Comparison of ENCODE assay signal across 16 cellular contexts in the genomic region with DNA sequence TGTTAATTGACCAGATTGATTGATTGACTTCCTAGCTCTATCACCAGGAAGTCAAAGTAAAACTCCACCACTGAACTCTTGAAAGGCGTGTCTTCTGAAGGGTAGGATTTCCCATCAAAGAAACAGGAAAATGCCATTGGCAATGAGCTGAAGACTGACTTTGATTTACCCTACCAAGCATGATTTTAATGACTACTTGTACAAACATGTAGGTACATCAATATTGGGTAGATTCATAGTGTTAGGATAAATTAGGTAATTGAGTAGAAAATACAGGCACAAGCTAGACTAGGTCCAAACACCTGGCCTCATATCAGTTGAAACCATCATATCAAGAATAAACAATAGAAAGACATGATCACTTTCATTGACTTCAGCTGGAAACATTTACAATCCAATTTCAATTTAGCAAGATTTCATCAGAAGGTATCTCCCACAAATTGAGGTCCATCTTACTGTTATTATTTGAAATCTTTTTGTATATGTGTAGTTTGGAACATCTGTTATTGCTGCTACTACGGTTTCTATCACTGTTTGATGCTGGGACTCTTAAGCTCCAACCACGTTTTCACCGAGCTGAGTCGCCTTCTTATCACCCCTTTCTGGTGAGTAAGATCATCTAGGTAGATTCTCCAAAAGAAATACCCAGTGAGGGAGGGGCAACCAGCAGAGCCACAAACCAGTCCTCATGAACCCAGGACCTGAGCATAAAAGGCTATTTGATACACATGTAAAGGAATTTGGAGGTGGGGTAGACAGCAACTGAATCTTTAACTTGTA. TPM values are rescaled to one million over a fixed set of nuclear protein-coding genes. Genes with fewer than 3 reads are reported as not detected.
DNase-seq lines count a peak whose midpoint lies in the region; ATAC-seq and TF ChIP-seq lines count a peak whose summit lies in the region.
"Had no signal": no experiment of that assay in that cellular context is flagged by ENCODE, and none has a peak within 500 bp of the region (broad histone marks: within the 10 kb centered on the region; RNA-seq: fewer than 3 reads in every experiment).

No MANE protein-coding gene starts in this region.

- peaks cover 22% of the 10 kb centered on the region for H3K4me1 Mint-ChIP-seq in activated CD4-positive, alpha-beta T cell treated with anti-CD3 and anti-CD28 coated beads, Interleukin-2, amount 10 ng/mL, durations not matched to agents 24 days and 14 days
- H3K4me1 Mint-ChIP-seq in activated CD4-positive, alpha-beta T cell treated with anti-CD3 and anti-CD28 coated beads, Interleukin-2, amount 10 ng/mL, durations not matched to agents 7 days and 5 days: peaks cover 3% of the 10 kb centered on the region

- ATAC-seq in HG03108 (IDR thresholded peaks at IDR 0.05; ENCODE audit: unreplicated experiment): no peak

- no peaks in the 10 kb centered on the region for H3K36me3 Mint-ChIP-seq in activated CD4-positive, alpha-beta T cell treated with anti-CD3 and anti-CD28 coated beads, Interleukin-2, amount 10 ng/mL, durations not matched to agents 24 days and 14 days (ENCODE audit: low read depth)
- no peaks in the 10 kb centered on the region for H3K36me3 Mint-ChIP-seq in activated CD4-positive, alpha-beta T cell treated with anti-CD3 and anti-CD28 coated beads, Interleukin-2, amount 10 ng/mL, durations not matched to agents 7 days and 5 days (ENCODE audit: low read depth)
- H3K36me3 Mint-ChIP-seq: activated naive CD8-positive, alpha-beta T cell had no signal

- intact Hi-C loops in activated CD4-positive, alpha-beta T cell treated with anti-CD3 and anti-CD28 coated beads, Interleukin-2, amount 10 ng/mL, durations not matched to agents 24 days and 14 days (cut with micrococcal nuclease): loop anchor here (5.0 to 10.0 kb wide), 3 partner anchors 114 to 418 kb away; no protein-coding TSS in a partner anchor
- intact Hi-C loops in stomach (cut with DNase I; ENCODE audit: low total_unique reads): no loop called here

- no peaks in the 10 kb centered on the region for H3K36me3 ChIP-seq in skeletal muscle satellite cell (ENCODE audit: insufficient read depth, low read length)
- no peaks in the 10 kb centered on the region for H3K36me3 ChIP-seq in stomach
- H3K36me3 ChIP-seq: spleen had no signal

- POLR2A ChIA-PET in activated CD4-positive, alpha-beta T cell treated with anti-CD3 and anti-CD28 coated beads, Interleukin-2, amount 10 ng/mL, durations not matched to agents 7 days and 5 days (lab: Charles Lee): no interaction called here

- H3K27ac ChIP-seq in epithelial cell of prostate (peak overlapping the region; percentile 36), stomach (peak overlapping the region in 1 of 5 donors; percentile 31)

- no peak for DNase-seq in activated CD4-positive, alpha-beta T cell treated with anti-CD3 and anti-CD28 coated beads, Interleukin-2, amount 10 ng/mL, durations not matched to agents 24 days and 14 days
- DNase-seq in activated CD4-positive, alpha-beta T cell treated with anti-CD3 and anti-CD28 coated beads, Interleukin-2, amount 10 ng/mL, durations not matched to agents 7 days and 5 days: no peak
- peak; percentile 68 for DNase-seq in M059J (ENCODE audit: low read depth)
- no peak for DNase-seq in epithelial cell of prostate (ENCODE audit: low read depth, low spot score)
- no peak for DNase-seq in stomach
- DNase-seq in amygdala (lab: John Stamatoyannopoulos, UW): no peak
- DNase-seq: activated CD8-positive, alpha-beta memory T cell treated with anti-CD3 and anti-CD28 coated beads for 24 hours; cortex of kidney; nephron progenitor cell; spleen had no signal

- peaks cover under 1% of the 10 kb centered on the region for H3K9me3 Mint-ChIP-seq in activated CD4-positive, alpha-beta T cell treated with anti-CD3 and anti-CD28 coated beads, Interleukin-2, amount 10 ng/mL, durations not matched to agents 24 days and 14 days
- H3K9me3 Mint-ChIP-seq in activated CD4-positive, alpha-beta T cell treated with anti-CD3 and anti-CD28 coated beads, Interleukin-2, amount 10 ng/mL, durations not matched to agents 7 days and 5 days: peaks cover 3% of the 10 kb centered on the region

- no peak overlapping the region for H3K4me3 Mint-ChIP-seq in activated CD4-positive, alpha-beta T cell treated with anti-CD3 and anti-CD28 coated beads, Interleukin-2, amount 10 ng/mL, durations not matched to agents 24 days and 14 days
- H3K4me3 Mint-ChIP-seq in activated CD4-positive, alpha-beta T cell treated with anti-CD3 and anti-CD28 coated beads, Interleukin-2, amount 10 ng/mL, durations not matched to agents 7 days and 5 days: no peak overlapping the region
- H3K4me3 Mint-ChIP-seq: activated naive CD8-positive, alpha-beta T cell; nephron progenitor cell had no signal

- H3K27ac Mint-ChIP-seq in activated CD4-positive, alpha-beta T cell treated with anti-CD3 and anti-CD28 coated beads, Interleukin-2, amount 10 ng/mL, durations not matched to agents 24 days and 14 days: peak overlapping the region; percentile 90
- H3K27ac Mint-ChIP-seq in activated CD4-positive, alpha-beta T cell treated with anti-CD3 and anti-CD28 coated beads, Interleukin-2, amount 10 ng/mL, durations not matched to agents 7 days and 5 days: no peak overlapping the region
- H3K27ac Mint-ChIP-seq: activated naive CD8-positive, alpha-beta T cell; nephron progenitor cell had no signal

- no peak for TF ChIP-seq EP300 in stomach (IDR thresholded peaks at IDR 0.05)

- WGBS in stomach, 5 donors: 68 to 78% (median 74%) methylated on average over 5 of the region's 5 CpGs

- CTCF ChIA-PET in activated CD4-positive, alpha-beta T cell treated with anti-CD3 and anti-CD28 coated beads, Interleukin-2, amount 10 ng/mL, durations not matched to agents 7 days and 5 days (lab: Charles Lee): interaction anchor here (1.7 kb wide), 1 partner anchor 427 kb away, joined by 5 read pairs; no protein-coding TSS in a partner anchor

- peak overlapping the region; percentile 49 for H3K9ac ChIP-seq in skeletal muscle satellite cell (ENCODE audit: low read depth, low read length)

- H3K9me3 ChIP-seq in skeletal muscle satellite cell (replicated peaks; ENCODE audit: low read length): no peaks in the 10 kb centered on the region
- H3K9me3 ChIP-seq in stomach: no peaks in the 10 kb centered on the region
- H3K9me3 ChIP-seq: spleen had no signal

- no peak for TF ChIP-seq POLR2A in stomach (IDR thresholded peaks at IDR 0.05)

- no peaks in the 10 kb centered on the region for H3K27me3 Mint-ChIP-seq in activated CD4-positive, alpha-beta T cell treated with anti-CD3 and anti-CD28 coated beads, Interleukin-2, amount 10 ng/mL, durations not matched to agents 24 days and 14 days
- no peaks in the 10 kb centered on the region for H3K27me3 Mint-ChIP-seq in activated CD4-positive, alpha-beta T cell treated with anti-CD3 and anti-CD28 coated beads, Interleukin-2, amount 10 ng/mL, durations not matched to agents 7 days and 5 days
- H3K27me3 Mint-ChIP-seq: activated naive CD8-positive, alpha-beta T cell had no signal

- no peak overlapping the region for H3K4me3 ChIP-seq in skeletal muscle satellite cell (ENCODE audit: low read length)
- H3K4me3 ChIP-seq in stomach: no peak overlapping the region
- H3K4me3 ChIP-seq: spleen had no signal

- H3K4me1 ChIP-seq in skeletal muscle satellite cell (ENCODE audit: control insufficient read depth, insufficient read depth, low read length) (peaks cover 37% of the 10 kb centered on the region), stomach (peaks cover 0 to 3% (median 0%) of the 10 kb centered on the region in 4 donors)
- H3K4me1 ChIP-seq: spleen had no signal

- no peaks in the 10 kb centered on the region for H3K27me3 ChIP-seq in skeletal muscle satellite cell (ENCODE audit: control insufficient read depth, insufficient read depth, low read length)
- no peaks in the 10 kb centered on the region for H3K27me3 ChIP-seq in stomach
- H3K27me3 ChIP-seq: spleen had no signal

- no peak for TF ChIP-seq CTCF in stomach (IDR thresholded peaks at IDR 0.05)

- H3K4me2 ChIP-seq in skeletal muscle satellite cell (ENCODE audit: low read length): peak overlapping the region; percentile 11

RNA-seq across cellular contexts. Expression of a gene that starts 53.4 kb away (rescaled TPM):
- not detected in 2 replicates for total RNA-seq in activated CD4-positive, alpha-beta T cell treated with anti-CD3 and anti-CD28 coated beads, Interleukin-2, amount 10 ng/mL, durations not matched to agents 24 days and 14 days
- total RNA-seq in activated CD4-positive, alpha-beta T cell treated with anti-CD3 and anti-CD28 coated beads, Interleukin-2, amount 10 ng/mL, durations not matched to agents 7 days and 5 days: not detected
- not detected in 2 replicates for total RNA-seq in M059J (2014; rRNA removed; shearing (Covaris generic))
- not detected in 2 replicates for total RNA-seq in skeletal muscle satellite cell (2012; rRNA removed)
- total RNA-seq in stomach: not detected
- not detected for polyA plus RNA-seq in stomach
- total RNA-seq: glomerular endothelial cell, LHCN-M2, spleen, urinary bladder had no signal
- polyA plus RNA-seq: spleen, urinary bladder had no signal
